1 cellular context compared by ENCODE assay signal in genomic region chr14:95413289-95414215, GRCh38.
A peak's percentile ranks its signal among the peaks of the same experiment; 100 is the strongest.
TF ChIP-seq lines count a peak whose summit lies in the region.

No MANE protein-coding gene starts in this region.

TF ChIP-seq in SK-N-SH treated with all-trans-retinoic acid at 6 μM for 48 hours, 23 proteins besides CTCF, POLR2A, EP300 and RAD21 (continued from another document):
- TF ChIP-seq TSHZ2 (CRISPR knock-in tag; IDR thresholded peaks at IDR 0.05) (peak; percentile 88), TCF4 (CRISPR knock-in tag; IDR thresholded peaks at IDR 0.05; ENCODE audit: borderline replicate concordance) (peak; percentile 61; the same call in 1 of the 2 replicates), ZC3H10 (CRISPR knock-in tag; IDR thresholded peaks at IDR 0.05) (no peak), ZNF70 (CRISPR knock-in tag; IDR thresholded peaks at IDR 0.05) (peak; percentile 63), ESRRG (CRISPR knock-in tag; IDR thresholded peaks at IDR 0.05) (no peak), TOX (CRISPR knock-in tag; IDR thresholded peaks at IDR 0.05; ENCODE audit: borderline replicate concordance) (no peak)
